ENCODE assay signal across 15 cellular contexts in the genomic region with DNA sequence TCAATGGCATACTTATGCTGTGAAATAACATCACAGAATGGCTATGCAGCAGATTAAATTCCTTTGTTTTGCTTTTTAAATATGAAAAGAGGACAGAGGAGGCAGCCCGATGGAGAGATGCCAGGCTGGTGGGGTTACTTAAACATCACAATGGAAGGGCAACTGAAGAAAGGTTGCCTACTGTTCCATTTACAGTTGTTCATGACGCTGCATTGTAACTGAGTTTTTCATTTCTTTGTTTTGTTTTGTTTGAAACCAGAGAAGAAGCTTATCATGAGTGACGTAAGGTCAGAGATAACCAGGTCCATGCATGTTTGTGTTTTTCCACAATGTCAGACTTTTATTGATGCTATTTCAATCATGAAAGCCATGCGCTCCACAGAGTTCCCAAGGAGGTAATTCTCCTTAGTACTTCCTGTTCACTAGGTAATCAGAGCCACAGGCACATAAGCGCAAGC.
DNase-seq lines count a peak whose midpoint lies in the region; ATAC-seq and TF ChIP-seq lines count a peak whose summit lies in the region.
"Had no signal": no experiment of that assay in that cellular context is flagged by ENCODE, and none has a peak within 500 bp of the region (broad histone marks: within the 10 kb centered on the region; RNA-seq: fewer than 3 reads in every experiment).

No MANE protein-coding gene starts in this region.

- H3K9me3 ChIP-seq in left ventricle myocardium inferior (replicated peaks) (peaks cover 20% of the 10 kb centered on the region), heart right ventricle (peaks cover 0 to 23% (median 0%) of the 10 kb centered on the region in 11 donors), iPS-18a (ENCODE audit: control insufficient read depth, low read depth, low read length) (no peaks in the 10 kb centered on the region)

- H3K36me3 ChIP-seq in left ventricle myocardium inferior (no peaks in the 10 kb centered on the region), heart right ventricle (no peaks in the 10 kb centered on the region), iPS-18a (ENCODE audit: control insufficient read depth, low read depth, low read length) (no peaks in the 10 kb centered on the region)

- TF ChIP-seq CTCF in left ventricle myocardium inferior (IDR thresholded peaks at IDR 0.05; ENCODE audit: borderline replicate concordance) (no peak), heart right ventricle (IDR thresholded peaks at IDR 0.05) (no peak), choroid plexus epithelial cell (conservative IDR thresholded peaks at IDR 0.05; ENCODE audit: low read depth, low read length) (no peak), progenitor cell of endocrine pancreas (IDR thresholded peaks at IDR 0.05; ENCODE audit: unreplicated experiment) (no peak)

- H3K4me3 ChIP-seq in left ventricle myocardium inferior, result no peak overlapping the region
- no peak overlapping the region for H3K4me3 ChIP-seq in heart right ventricle
- no peak overlapping the region for H3K4me3 ChIP-seq in choroid plexus epithelial cell (ENCODE audit: low read depth, low read length)
- H3K4me3 ChIP-seq in iPS-18a (ENCODE audit: low read length), result peak overlapping the region; percentile 39
- H3K4me3 ChIP-seq: K562 had no signal

- DNase-seq in left ventricle myocardium inferior (no peak), heart right ventricle (no peak), choroid plexus epithelial cell (ENCODE audit: low read depth) (peak; percentile 40), progenitor cell of endocrine pancreas (ENCODE audit: low spot score, unreplicated experiment) (no peak)
- DNase-seq in activated CD4-positive, alpha-beta T cell treated with anti-CD3 and anti-CD28 coated beads for 4 hours, result no peak
- DNase-seq: C1 segment of cervical spinal cord, NCI-H1694, NCI-H774 had no signal

- H3K9ac ChIP-seq in iPS-18a (ENCODE audit: low read length), result peak overlapping the region; percentile 20

- no peaks in the 10 kb centered on the region for H3K36me3 Mint-ChIP-seq in progenitor cell of endocrine pancreas (ENCODE audit: insufficient read depth)

- no peak overlapping the region for H3K4me3 Mint-ChIP-seq in progenitor cell of endocrine pancreas (ENCODE audit: low read depth)

- peaks cover 31% of the 10 kb centered on the region for H3K4me1 ChIP-seq in left ventricle myocardium inferior
- H3K4me1 ChIP-seq in heart right ventricle, result peaks cover 0 to 31% (median 15%) of the 10 kb centered on the region in 9 donors
- H3K4me1 ChIP-seq in iPS-18a (ENCODE audit: control insufficient read depth, low read depth, low read length), result peaks cover 23% of the 10 kb centered on the region

- peaks cover 25% of the 10 kb centered on the region for H3K9me3 Mint-ChIP-seq in progenitor cell of endocrine pancreas (ENCODE audit: low read depth)

- peaks cover 9% of the 10 kb centered on the region for H3K4me1 Mint-ChIP-seq in progenitor cell of endocrine pancreas (ENCODE audit: low read depth)

- ATAC-seq in heart right ventricle, result no peak
- no peak for ATAC-seq in HG03565 (IDR thresholded peaks at IDR 0.05; ENCODE audit: unreplicated experiment)
- no peak for ATAC-seq in HG02623 (IDR thresholded peaks at IDR 0.05; ENCODE audit: unreplicated experiment)
- ATAC-seq: K562, Panc1, Right ventricle myocardium inferior had no signal

- 70 to 73% methylated on average over 5 of the region's 5 CpGs for WGBS in heart right ventricle, 2 donors

- intact Hi-C loops in left ventricle myocardium inferior (cut with micrococcal nuclease) (no loop called here), heart right ventricle (cut with DNase I) (loop anchor here in 2 of 10 donors (5.0 kb wide), 2 partner anchors 68 to 182 kb away; no protein-coding TSS in a partner anchor)

- H3K27ac Mint-ChIP-seq in progenitor cell of endocrine pancreas, result no peak overlapping the region

- H3K27me3 ChIP-seq in left ventricle myocardium inferior (ENCODE audit: low read depth) (no peaks in the 10 kb centered on the region), heart right ventricle (no peaks in the 10 kb centered on the region), iPS-18a (ENCODE audit: control insufficient read depth, insufficient read depth, low read length) (peaks cover 4% of the 10 kb centered on the region)

- H3K27me3 Mint-ChIP-seq in progenitor cell of endocrine pancreas, result no peaks in the 10 kb centered on the region

- H3K27ac ChIP-seq in left ventricle myocardium inferior (replicated peaks), result peak overlapping the region; percentile 1
- H3K27ac ChIP-seq in heart right ventricle, result no peak overlapping the region
- peak overlapping the region; percentile 7 for H3K27ac ChIP-seq in iPS-18a (ENCODE audit: low read length)
- H3K27ac ChIP-seq: 22Rv1 had no signal

Comparison
In these comparisons a context has a peak if more than half of its experiments do, and no peak if none do; other contexts are left out.
1. H3K27ac ChIP-seq: peak in left ventricle myocardium inferior (single experiment) and iPS-18a (single experiment); none in heart right ventricle (0 of 10).